Comparison of ENCODE assay signal across 8 cellular contexts in genomic region chr14:103847439-103847953, GRCh38. TPM values are rescaled to one million over a fixed set of nuclear protein-coding genes. Genes with fewer than 3 reads are reported as not detected.
A peak's percentile ranks its signal among the peaks of the same experiment; 100 is the strongest.
DNase-seq lines count a peak whose midpoint lies in the region; ATAC-seq and TF ChIP-seq lines count a peak whose summit lies in the region.

PPP1R13B (minus strand) TSS chr14:103847575; CDS start chr14:103847307, 268 bp downstream.

- peaks cover 15% of the 10 kb centered on the region for H3K4me1 Mint-ChIP-seq in nephron

- ATAC-seq in GM21619 (IDR thresholded peaks at IDR 0.05; ENCODE audit: unreplicated experiment) = peak; percentile 81

- H3K4me3 ChIP-seq in Jurkat, Clone E6-1 (ENCODE audit: low read length) = peak within 1 kb of the TSS; percentile 54
- H3K4me3 ChIP-seq in fibroblast of pulmonary artery (replicated peaks; ENCODE audit: low read depth, low read length) = peak within 1 kb of the TSS; percentile 67

- peak within 1 kb of the TSS; percentile 79 to 97 (median 91) for H3K4me3 Mint-ChIP-seq in nephron

- no peaks in the 10 kb centered on the region for H3K9me3 Mint-ChIP-seq in nephron

- peak within 1 kb of the TSS; percentile 53 to 89 (median 77) for H3K27ac Mint-ChIP-seq in nephron

- H3K27me3 Mint-ChIP-seq in nephron (ENCODE audit: low read depth) = peaks cover 35% of the 10 kb centered on the region

- DNase-seq in DMS53 treated with DMSO at 0.1 percent for 48 hours (lab: John Stamatoyannopoulos, UW; ENCODE audit: unreplicated experiment) = peak; percentile 42
- DNase-seq in Jurkat, Clone E6-1 (ENCODE audit: low read depth, low spot score) = peak; percentile 72
- peak; percentile 89 for DNase-seq in RKO (ENCODE audit: low spot score)
- DNase-seq in activated T-helper 9 cell treated with anti-CD3 and anti-CD28 coated beads, Interleukin-2, amount 50 U/mL, for 16 hours (ENCODE audit: low read depth) = peak; percentile 94
- peak; percentile 85 for DNase-seq in fibroblast of pulmonary artery (ENCODE audit: low read depth)
- DNase-seq in stimulated activated naive CD4-positive, alpha-beta T cell treated with Interleukin-2 at 50 U/mL for 16 hours (lab: John Stamatoyannopoulos, UW) = peak; percentile 91

- no peak for TF ChIP-seq CTCF in fibroblast of pulmonary artery (IDR thresholded peaks at IDR 0.05; ENCODE audit: low read length, missing control alignments)
- no peak for TF ChIP-seq CTCF in nephron (IDR thresholded peaks at IDR 0.05; ENCODE audit: unreplicated experiment in 3 of 3)

- H3K36me3 Mint-ChIP-seq in nephron (ENCODE audit: low read depth) = peaks cover 5% of the 10 kb centered on the region

RNA-seq across cellular contexts. Expression of gene PPP1R13B, which starts in this region (rescaled TPM):
- polyA plus RNA-seq in Jurkat, Clone E6-1 (2012; ENCODE audit: insufficient read depth, insufficient read length) = 8.7 TPM

Comparison
In these comparisons a context has a peak if more than half of its experiments do, and no peak if none do; other contexts are left out.
1. Peak in every context shown above with its lines: DNase-seq, ATAC-seq and H3K4me3 ChIP-seq.
2. DNase-seq: peak in every context shown above with its lines; median percentile 94 in activated T-helper 9 cell treated with anti-CD3 and anti-CD28 coated beads, Interleukin-2, amount 50 U/mL, for 16 hours; 91 in stimulated activated naive CD4-positive, alpha-beta T cell treated with Interleukin-2 at 50 U/mL for 16 hours; 89 in RKO; 85 in fibroblast of pulmonary artery; 72 in Jurkat, Clone E6-1; 42 in DMS53 treated with DMSO at 0.1 percent for 48 hours.